ENCODE assay signal across 13 cellular contexts in genomic region chr14:22380511-22381455, GRCh38.
DNase-seq lines count a peak whose midpoint lies in the region; ATAC-seq and TF ChIP-seq lines count a peak whose summit lies in the region.
"Had no signal": no experiment of that assay in that cellular context is flagged by ENCODE, and none has a peak within 500 bp of the region (broad histone marks: within the 10 kb centered on the region; RNA-seq: fewer than 3 reads in every experiment).

No MANE protein-coding gene starts in this region.

- peak; percentile 19 for DNase-seq in AG10803 (ENCODE audit: low read depth)
- DNase-seq in coronary artery (ENCODE audit: low spot score): no peak
- DNase-seq in naive B cell: no peak
- DNase-seq in progenitor cell of endocrine pancreas (ENCODE audit: low spot score, unreplicated experiment): no peak
- DNase-seq in amygdala (lab: John Stamatoyannopoulos, UW): no peak
- DNase-seq: activated naive CD4-positive, alpha-beta T cell treated with anti-CD3 and anti-CD28 coated beads, Interleukin-2, amount 10 ng/mL, durations not matched to agents 7 days and 5 days; DMS79 treated with DMSO at 0.1 percent for 48 hours; esophagus squamous epithelium; NCI-H2227 treated with DMSO at 0.1 percent for 48 hours had no signal

- H3K4me3 ChIP-seq in AG10803 (ENCODE audit: low read length): no peak overlapping the region
- H3K4me3 ChIP-seq in coronary artery: no peak overlapping the region
- H3K4me3 ChIP-seq: esophagus squamous epithelium had no signal

- ATAC-seq in naive B cell (ENCODE audit: low read depth in 2 of 2): no peak
- no peak for ATAC-seq in HG02763 (IDR thresholded peaks at IDR 0.05; ENCODE audit: unreplicated experiment)
- ATAC-seq in GM21423 (IDR thresholded peaks at IDR 0.05; ENCODE audit: unreplicated experiment): no peak
- ATAC-seq: stimulated activated effector memory CD8-positive, alpha-beta T cell treated with anti-CD3 and anti-CD28 coated beads, Interleukin-12 subunit alpha, Interleukin-12 subunit beta, amount 100 ng/mL, for 72 hours had no signal

- H3K27me3 Mint-ChIP-seq in IgD-negative memory B cell (peaks cover 3% of the 10 kb centered on the region), naive B cell (no peaks in the 10 kb centered on the region), progenitor cell of endocrine pancreas (peaks cover 3% of the 10 kb centered on the region)
- H3K27me3 Mint-ChIP-seq: activated naive CD4-positive, alpha-beta T cell treated with anti-CD3 and anti-CD28 coated beads, Interleukin-2, amount 10 ng/mL, durations not matched to agents 7 days and 5 days had no signal

- H3K27ac ChIP-seq in coronary artery: peak overlapping the region; percentile 40 to 82
- H3K27ac ChIP-seq: esophagus squamous epithelium had no signal

- peak overlapping the region in 2 of 3 donors; percentile 39 to 48 for H3K27ac Mint-ChIP-seq in IgD-negative memory B cell
- peak overlapping the region in 5 of 6 donors; percentile 15 to 100 (median 81) for H3K27ac Mint-ChIP-seq in naive B cell
- H3K27ac Mint-ChIP-seq in progenitor cell of endocrine pancreas: no peak overlapping the region
- H3K27ac Mint-ChIP-seq: activated naive CD4-positive, alpha-beta T cell treated with anti-CD3 and anti-CD28 coated beads, Interleukin-2, amount 10 ng/mL, durations not matched to agents 7 days and 5 days; stimulated activated effector memory CD8-positive, alpha-beta T cell treated with anti-CD3 and anti-CD28 coated beads, Interleukin-12 subunit alpha, Interleukin-12 subunit beta, amount 100 ng/mL, for 72 hours had no signal

- no peak for TF ChIP-seq CTCF in AG10803 (conservative IDR thresholded peaks at IDR 0.05; ENCODE audit: low read length)
- no peak for TF ChIP-seq CTCF in coronary artery (IDR thresholded peaks at IDR 0.05)
- no peak for TF ChIP-seq CTCF in progenitor cell of endocrine pancreas (IDR thresholded peaks at IDR 0.05; ENCODE audit: unreplicated experiment)

- H3K9me3 Mint-ChIP-seq in IgD-negative memory B cell (no peaks in the 10 kb centered on the region), naive B cell (no peaks in the 10 kb centered on the region), progenitor cell of endocrine pancreas (ENCODE audit: low read depth) (no peaks in the 10 kb centered on the region)
- H3K9me3 Mint-ChIP-seq: activated naive CD4-positive, alpha-beta T cell treated with anti-CD3 and anti-CD28 coated beads, Interleukin-2, amount 10 ng/mL, durations not matched to agents 7 days and 5 days; stimulated activated effector memory CD8-positive, alpha-beta T cell treated with anti-CD3 and anti-CD28 coated beads, Interleukin-12 subunit alpha, Interleukin-12 subunit beta, amount 100 ng/mL, for 72 hours had no signal

- H3K36me3 Mint-ChIP-seq in IgD-negative memory B cell: no peaks in the 10 kb centered on the region
- H3K36me3 Mint-ChIP-seq in naive B cell: no peaks in the 10 kb centered on the region
- no peaks in the 10 kb centered on the region for H3K36me3 Mint-ChIP-seq in progenitor cell of endocrine pancreas (ENCODE audit: insufficient read depth)
- H3K36me3 Mint-ChIP-seq: activated naive CD4-positive, alpha-beta T cell treated with anti-CD3 and anti-CD28 coated beads, Interleukin-2, amount 10 ng/mL, durations not matched to agents 7 days and 5 days; stimulated activated effector memory CD8-positive, alpha-beta T cell treated with anti-CD3 and anti-CD28 coated beads, Interleukin-12 subunit alpha, Interleukin-12 subunit beta, amount 100 ng/mL, for 72 hours had no signal

- peak overlapping the region in 2 of 4 donors; percentile 51 to 63 for H3K4me3 Mint-ChIP-seq in IgD-negative memory B cell
- peak overlapping the region in 1 of 8 donors; percentile 8 for H3K4me3 Mint-ChIP-seq in naive B cell
- H3K4me3 Mint-ChIP-seq in progenitor cell of endocrine pancreas (ENCODE audit: low read depth): no peak overlapping the region
- H3K4me3 Mint-ChIP-seq: activated naive CD4-positive, alpha-beta T cell treated with anti-CD3 and anti-CD28 coated beads, Interleukin-2, amount 10 ng/mL, durations not matched to agents 7 days and 5 days; stimulated activated effector memory CD8-positive, alpha-beta T cell treated with anti-CD3 and anti-CD28 coated beads, Interleukin-12 subunit alpha, Interleukin-12 subunit beta, amount 100 ng/mL, for 72 hours had no signal

- H3K4me1 Mint-ChIP-seq in IgD-negative memory B cell (peaks cover 31 to 50% (median 40%) of the 10 kb centered on the region in 3 donors), naive B cell (peaks cover 39 to 54% (median 43%) of the 10 kb centered on the region in 3 donors), progenitor cell of endocrine pancreas (ENCODE audit: low read depth) (peaks cover 14% of the 10 kb centered on the region)
- H3K4me1 Mint-ChIP-seq: activated naive CD4-positive, alpha-beta T cell treated with anti-CD3 and anti-CD28 coated beads, Interleukin-2, amount 10 ng/mL, durations not matched to agents 7 days and 5 days; stimulated activated effector memory CD8-positive, alpha-beta T cell treated with anti-CD3 and anti-CD28 coated beads, Interleukin-12 subunit alpha, Interleukin-12 subunit beta, amount 100 ng/mL, for 72 hours had no signal
